Comparison of ENCODE assay signal across 16 cellular contexts in genomic region chr2:203599509-203599908, GRCh38.
DNase-seq lines count a peak whose midpoint lies in the region; ATAC-seq and TF ChIP-seq lines count a peak whose summit lies in the region.
"Had no signal": no experiment of that assay in that cellular context is flagged by ENCODE, and none has a peak within 500 bp of the region (broad histone marks: within the 10 kb centered on the region; RNA-seq: fewer than 3 reads in every experiment).

No MANE protein-coding gene starts in this region.

- H3K4me3 ChIP-seq in BLaER1, result no peak overlapping the region
- no peak overlapping the region for H3K4me3 ChIP-seq in BE2C (ENCODE audit: low read depth, low read length)
- H3K4me3 ChIP-seq: right lobe of liver, thoracic aorta had no signal

- peak overlapping the region; percentile 71; the same call in 1 of the 2 replicates for H3K4me2 ChIP-seq in BLaER1

- ATAC-seq in GM18873 (IDR thresholded peaks at IDR 0.05; ENCODE audit: low FRiP score, unreplicated experiment), result peak; percentile 56
- ATAC-seq in HG02571 (IDR thresholded peaks at IDR 0.05; ENCODE audit: unreplicated experiment), result peak; percentile 38
- ATAC-seq in HG03520 (IDR thresholded peaks at IDR 0.05; ENCODE audit: unreplicated experiment), result peak; percentile 55
- ATAC-seq: right lobe of liver had no signal

- no peaks in the 10 kb centered on the region for H3K36me3 ChIP-seq in BLaER1
- no peaks in the 10 kb centered on the region for H3K36me3 ChIP-seq in BE2C
- H3K36me3 ChIP-seq: right lobe of liver, thoracic aorta had no signal

- H3K27ac ChIP-seq in BLaER1, result no peak overlapping the region
- H3K27ac ChIP-seq: right lobe of liver, thoracic aorta had no signal

- peaks cover 17% of the 10 kb centered on the region for H3K4me1 ChIP-seq in BLaER1
- H3K4me1 ChIP-seq in BE2C, result 0 out of 2 replicates have a peak, but pooled peaks cover 7% of the 10 kb centered on the region

- H3K27me3 ChIP-seq in BLaER1, result peaks cover 58% of the 10 kb centered on the region
- H3K27me3 ChIP-seq in BE2C, result no peaks in the 10 kb centered on the region
- H3K27me3 ChIP-seq: right lobe of liver had no signal

- DNase-seq in BE2C, result no peak
- no peak for DNase-seq in HK-2 (ENCODE audit: unreplicated experiment)
- no peak for DNase-seq in AML-193 (lab: John Stamatoyannopoulos, UW)
- DNase-seq in HUDEP-2 (lab: John Stamatoyannopoulos, UW; ENCODE audit: unreplicated experiment in 76 of 76), result no peak
- DNase-seq: activated CD8-positive, alpha-beta memory T cell treated with anti-CD3 and anti-CD28 coated beads, Interleukin-2, amount 50 U/mL, for 48 hours; anterior cingulate cortex; dermis blood vessel endothelial cell; DMS53; kidney; NCI-H2171; right lobe of liver had no signal

- no peak for TF ChIP-seq CTCF in BE2C (IDR thresholded peaks at IDR 0.05; ENCODE audit: low read depth, low read length)

- H3K9ac ChIP-seq in BLaER1, result no peak overlapping the region

- H4K20me1 ChIP-seq in BLaER1, result peaks cover 24% of the 10 kb centered on the region; the same call in 1 of the 2 replicates

- no peaks in the 10 kb centered on the region for H3K9me3 ChIP-seq in BLaER1
- no peaks in the 10 kb centered on the region for H3K9me3 ChIP-seq in BE2C
- H3K9me3 ChIP-seq: right lobe of liver, thoracic aorta had no signal
